Comparison of ENCODE assay signal across 8 cellular contexts in the genomic region with DNA sequence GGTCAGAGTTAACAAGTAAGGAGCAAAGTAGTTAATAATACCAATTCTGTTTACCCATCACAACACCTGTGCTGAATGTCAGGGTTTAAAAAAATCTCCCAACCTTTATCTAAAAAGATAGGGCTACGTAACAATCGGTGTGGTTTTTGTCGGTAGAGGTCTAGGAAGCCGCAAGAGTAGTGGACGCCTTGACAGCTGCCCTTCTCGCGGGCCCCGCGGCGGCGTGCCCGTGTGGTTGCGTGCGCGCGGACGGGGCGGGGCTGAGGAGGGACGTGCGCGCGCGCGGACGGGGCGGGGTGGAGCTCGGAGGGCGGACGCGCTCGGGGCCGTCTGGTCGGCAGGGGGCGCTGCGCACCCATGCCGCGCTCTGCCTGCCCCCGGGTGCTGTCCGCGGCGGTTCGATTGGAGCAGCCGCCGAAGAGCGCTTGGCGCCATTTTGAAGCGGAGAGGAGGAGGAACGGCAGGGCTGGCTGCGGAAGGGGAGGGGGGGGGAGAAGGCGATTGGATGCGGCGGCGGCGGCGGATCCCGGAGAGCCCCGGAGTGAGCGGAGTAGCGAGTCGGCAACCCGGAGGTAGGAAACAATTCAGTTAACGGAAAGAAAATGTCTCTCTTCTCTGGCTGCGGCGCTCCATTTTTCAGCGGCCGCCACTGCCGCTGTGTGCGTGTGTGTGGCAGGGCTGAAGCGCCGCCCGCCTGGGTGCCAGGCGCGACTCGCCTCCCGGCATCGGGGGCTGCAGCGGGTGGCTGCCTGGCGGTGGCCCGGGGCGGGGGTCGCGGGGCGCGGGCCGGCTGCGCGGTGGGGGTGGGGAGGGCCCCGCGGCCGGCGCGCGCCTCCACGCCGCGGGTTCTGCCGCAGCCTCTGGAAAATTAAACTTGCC. TPM values are rescaled to one million over a fixed set of nuclear protein-coding genes. Genes with fewer than 3 reads are reported as not detected.
DNase-seq lines count a peak whose midpoint lies in the region; ATAC-seq and TF ChIP-seq lines count a peak whose summit lies in the region.

A gene with protein sequence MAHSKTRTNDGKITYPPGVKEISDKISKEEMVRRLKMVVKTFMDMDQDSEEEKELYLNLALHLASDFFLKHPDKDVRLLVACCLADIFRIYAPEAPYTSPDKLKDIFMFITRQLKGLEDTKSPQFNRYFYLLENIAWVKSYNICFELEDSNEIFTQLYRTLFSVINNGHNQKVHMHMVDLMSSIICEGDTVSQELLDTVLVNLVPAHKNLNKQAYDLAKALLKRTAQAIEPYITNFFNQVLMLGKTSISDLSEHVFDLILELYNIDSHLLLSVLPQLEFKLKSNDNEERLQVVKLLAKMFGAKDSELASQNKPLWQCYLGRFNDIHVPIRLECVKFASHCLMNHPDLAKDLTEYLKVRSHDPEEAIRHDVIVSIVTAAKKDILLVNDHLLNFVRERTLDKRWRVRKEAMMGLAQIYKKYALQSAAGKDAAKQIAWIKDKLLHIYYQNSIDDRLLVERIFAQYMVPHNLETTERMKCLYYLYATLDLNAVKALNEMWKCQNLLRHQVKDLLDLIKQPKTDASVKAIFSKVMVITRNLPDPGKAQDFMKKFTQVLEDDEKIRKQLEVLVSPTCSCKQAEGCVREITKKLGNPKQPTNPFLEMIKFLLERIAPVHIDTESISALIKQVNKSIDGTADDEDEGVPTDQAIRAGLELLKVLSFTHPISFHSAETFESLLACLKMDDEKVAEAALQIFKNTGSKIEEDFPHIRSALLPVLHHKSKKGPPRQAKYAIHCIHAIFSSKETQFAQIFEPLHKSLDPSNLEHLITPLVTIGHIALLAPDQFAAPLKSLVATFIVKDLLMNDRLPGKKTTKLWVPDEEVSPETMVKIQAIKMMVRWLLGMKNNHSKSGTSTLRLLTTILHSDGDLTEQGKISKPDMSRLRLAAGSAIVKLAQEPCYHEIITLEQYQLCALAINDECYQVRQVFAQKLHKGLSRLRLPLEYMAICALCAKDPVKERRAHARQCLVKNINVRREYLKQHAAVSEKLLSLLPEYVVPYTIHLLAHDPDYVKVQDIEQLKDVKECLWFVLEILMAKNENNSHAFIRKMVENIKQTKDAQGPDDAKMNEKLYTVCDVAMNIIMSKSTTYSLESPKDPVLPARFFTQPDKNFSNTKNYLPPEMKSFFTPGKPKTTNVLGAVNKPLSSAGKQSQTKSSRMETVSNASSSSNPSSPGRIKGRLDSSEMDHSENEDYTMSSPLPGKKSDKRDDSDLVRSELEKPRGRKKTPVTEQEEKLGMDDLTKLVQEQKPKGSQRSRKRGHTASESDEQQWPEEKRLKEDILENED (N-terminal part only) (plus strand): TSS at position 431 of the 879 bp plus-strand sequence. CDS start 62,321 bp downstream, outside the sequence.

- peak within 1 kb of the TSS; percentile 91 for H3K27ac Mint-ChIP-seq in activated naive CD4-positive, alpha-beta T cell treated with anti-CD3 and anti-CD28 coated beads for 36 hours

- H3K27ac ChIP-seq in gastroesophageal sphincter (peak within 1 kb of the TSS; percentile 86 to 99 (median 96)), neutrophil (peak within 1 kb of the TSS; percentile 88), substantia nigra (ENCODE audit: low read depth, low read length, poor library complexity, severe bottlenecking) (peak within 1 kb of the TSS; percentile 88)

- H3K4me3 ChIP-seq in gastroesophageal sphincter (peak within 1 kb of the TSS; percentile 81 to 88), neutrophil (ENCODE audit: low read depth in 1 of 2, low read length in 1 of 2) (peak within 1 kb of the TSS; percentile 72 to 73)

- in situ Hi-C loops in SK-MEL-5 (cut with HindIII; ENCODE audit: low pct_unique_long_range_greater_than_20kb, low sequenced_read_pairs): no loop called here

- DNase-seq in GM04504 (ENCODE audit: low read depth) (peak; percentile 92), HEK293T (ENCODE audit: extremely low spot score) (peak; percentile 92), MV-4-11 (lab: John Stamatoyannopoulos, UW) (peak; percentile 87), SK-MEL-5 (ENCODE audit: low read depth, low spot score) (peak; percentile 94), substantia nigra (lab: John Stamatoyannopoulos, UW) (peak; percentile 59 to 98 (median 90))
- peak; percentile 95 for DNase-seq in activated naive CD4-positive, alpha-beta T cell treated with anti-CD3 and anti-CD28 coated beads for 36 hours

- peaks cover 0 to 41% (median 6%) of the 10 kb centered on the region in 3 donors for H3K4me1 ChIP-seq in gastroesophageal sphincter
- peaks cover 22% of the 10 kb centered on the region in 2 experiments for H3K4me1 ChIP-seq in neutrophil (ENCODE audit: control insufficient read depth in 1 of 2, insufficient read depth in 1 of 2, low read depth in 1 of 2, low read length in 1 of 2)

- no peak for TF ChIP-seq EP300 in gastroesophageal sphincter (IDR thresholded peaks at IDR 0.05)

- no peaks in the 10 kb centered on the region for H3K27me3 ChIP-seq in gastroesophageal sphincter
- H3K27me3 ChIP-seq in neutrophil: peaks cover 6% of the 10 kb centered on the region

- H3K9me3 Mint-ChIP-seq in activated naive CD4-positive, alpha-beta T cell treated with anti-CD3 and anti-CD28 coated beads for 36 hours: no peaks in the 10 kb centered on the region

- WGBS in gastroesophageal sphincter (ENCODE audit: low coverage in 1 of 2), 2 donors: 0 to 1% methylated on average over 1 to 28 of the region's 97 CpGs

- peaks cover 35% of the 10 kb centered on the region for H3K4me1 Mint-ChIP-seq in activated naive CD4-positive, alpha-beta T cell treated with anti-CD3 and anti-CD28 coated beads for 36 hours (ENCODE audit: low read depth)

- no peaks in the 10 kb centered on the region for H3K27me3 Mint-ChIP-seq in activated naive CD4-positive, alpha-beta T cell treated with anti-CD3 and anti-CD28 coated beads for 36 hours (ENCODE audit: low read depth)

- CTCF ChIA-PET in HEK293T (lab: Yijun Ruan, JAX): interaction anchor here (0.5 to 2.0 kb wide), 6 partner anchors 47 to 65 kb away, joined by 3 to 8 read pairs (median 5); no protein-coding TSS in a partner anchor
- CTCF ChIA-PET in activated naive CD4-positive, alpha-beta T cell treated with anti-CD3 and anti-CD28 coated beads for 36 hours (lab: Charles Lee): interaction anchor here (0.6 to 4.0 kb wide), 31 partner anchors 14 to 1284 kb away, joined by 3 to 38 read pairs (median 4); partner anchors contain the start of genes N4BP2L1 and N4BP2L2

- intact Hi-C loops in activated naive CD4-positive, alpha-beta T cell treated with anti-CD3 and anti-CD28 coated beads for 36 hours (cut with micrococcal nuclease): loop anchor here (1.0 to 10.0 kb wide), 13 partner anchors 48 to 1229 kb away; partner anchors contain the start of genes BRCA2, N4BP2L1, N4BP2L2 and RFC3

- H3K36me3 Mint-ChIP-seq in activated naive CD4-positive, alpha-beta T cell treated with anti-CD3 and anti-CD28 coated beads for 36 hours (ENCODE audit: low read depth): peaks cover 4% of the 10 kb centered on the region

- POLR2A ChIA-PET in HEK293T (lab: Yijun Ruan, JAX): interaction anchor here (0.7 to 1.6 kb wide), 7 partner anchors 15 to 957 kb away, joined by 3 to 9 read pairs (median 3); partner anchors contain the start of gene N4BP2L2

- peak; percentile 95 for ATAC-seq in gastroesophageal sphincter

- no peaks in the 10 kb centered on the region for H3K36me3 ChIP-seq in gastroesophageal sphincter
- H3K36me3 ChIP-seq in neutrophil: no peaks in the 10 kb centered on the region

- TF ChIP-seq CTCF in gastroesophageal sphincter (IDR thresholded peaks at IDR 0.05) (peak; percentile 86 to 98 (median 97)), neutrophil (IDR thresholded peaks at IDR 0.05) (peak; percentile 99)

- TF ChIP-seq POLR2A in gastroesophageal sphincter (IDR thresholded peaks at IDR 0.05): peak; percentile 39 to 42

- no peaks in the 10 kb centered on the region for H3K9me3 ChIP-seq in gastroesophageal sphincter
- H3K9me3 ChIP-seq in neutrophil: no peaks in the 10 kb centered on the region

- H3K4me3 Mint-ChIP-seq in activated naive CD4-positive, alpha-beta T cell treated with anti-CD3 and anti-CD28 coated beads for 36 hours: peak within 1 kb of the TSS; percentile 95

TF ChIP-seq in HEK293T, 16 proteins besides CTCF, POLR2A, EP300 and RAD21:
- no peak for TF ChIP-seq L3MBTL2 (conservative IDR thresholded peaks at IDR 0.05)
- TF ChIP-seq, protein P1, sequence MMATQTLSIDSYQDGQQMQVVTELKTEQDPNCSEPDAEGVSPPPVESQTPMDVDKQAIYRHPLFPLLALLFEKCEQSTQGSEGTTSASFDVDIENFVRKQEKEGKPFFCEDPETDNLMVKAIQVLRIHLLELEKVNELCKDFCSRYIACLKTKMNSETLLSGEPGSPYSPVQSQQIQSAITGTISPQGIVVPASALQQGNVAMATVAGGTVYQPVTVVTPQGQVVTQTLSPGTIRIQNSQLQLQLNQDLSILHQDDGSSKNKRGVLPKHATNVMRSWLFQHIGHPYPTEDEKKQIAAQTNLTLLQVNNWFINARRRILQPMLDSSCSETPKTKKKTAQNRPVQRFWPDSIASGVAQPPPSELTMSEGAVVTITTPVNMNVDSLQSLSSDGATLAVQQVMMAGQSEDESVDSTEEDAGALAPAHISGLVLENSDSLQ (IDR thresholded peaks at IDR 0.05): peak; percentile 13; the same call in 1 of the 2 replicates

RNA-seq across cellular contexts. Expression of the gene that starts here (rescaled TPM):
- total RNA-seq in SK-MEL-5 (2014; rRNA removed; shearing (Covaris generic)): 13.4 and 15.2 TPM in 2 replicates
- polyA plus RNA-seq in SK-MEL-5 (2015; cell fraction: cytosol; rRNA removed): 12.4 and 13.5 TPM in 2 replicates
- polyA plus RNA-seq in SK-MEL-5 (2015; cell fraction: nucleus; rRNA removed): 17.5 and 18.6 TPM in 2 replicates
- total RNA-seq in activated naive CD4-positive, alpha-beta T cell treated with anti-CD3 and anti-CD28 coated beads for 36 hours: 10 to 100 TPM; 48.0 to 51.6 TPM
- total RNA-seq in gastroesophageal sphincter: 10 to 100 TPM; 37.1 to 78.9 (median 44.9) TPM

Comparison
In these comparisons a context has a peak if more than half of its experiments do, and no peak if none do; other contexts are left out.
1. Peak in every context shown above with its lines: DNase-seq, ATAC-seq, H3K4me3 ChIP-seq and H3K27ac ChIP-seq.